ENCODE assay signal across 15 cellular contexts in the genomic region with DNA sequence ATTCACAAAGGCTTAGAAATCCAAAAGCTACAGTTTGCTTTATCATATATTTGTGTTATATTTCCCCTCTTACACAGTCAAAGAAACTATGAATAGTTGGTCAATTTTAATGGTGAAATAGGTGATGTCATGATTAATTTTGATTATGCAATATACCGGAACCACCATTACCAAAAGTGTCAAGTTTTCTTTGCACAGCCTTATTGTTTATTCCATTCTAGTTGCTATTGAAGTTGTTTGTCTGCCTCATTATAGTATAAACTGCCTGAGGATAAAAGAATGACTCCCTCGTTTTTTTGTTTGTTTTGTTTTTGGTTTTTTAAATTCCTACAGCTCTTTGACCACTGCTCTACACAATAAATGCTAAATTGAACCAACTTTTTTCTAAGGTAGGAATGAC.
"Had no signal": no experiment of that assay in that cellular context is flagged by ENCODE, and none has a peak within 500 bp of the region (broad histone marks: within the 10 kb centered on the region; RNA-seq: fewer than 3 reads in every experiment).

No MANE protein-coding gene starts in this region.

- H3K4me3 ChIP-seq: colonic mucosa, heart right ventricle, neural progenitor cell, right atrium auricular region, skin epidermis, transverse colon, uterus had no signal

- DNase-seq: activated CD4-positive, alpha-beta memory T cell treated with anti-CD3 and anti-CD28 coated beads for 36 hours; activated CD4-positive, alpha-beta T cell treated with anti-CD3 and anti-CD28 coated beads for 4 hours; activated naive CD8-positive, alpha-beta T cell treated with anti-CD3 and anti-CD28 coated beads for 36 hours; amygdala; colonic mucosa; heart right ventricle; kidney glomerular epithelial cell; naive thymus-derived CD4-positive, alpha-beta T cell; transverse colon; uterus had no signal

- H3K27me3 ChIP-seq: colonic mucosa, heart right ventricle, neural progenitor cell, right atrium auricular region, transverse colon, uterus had no signal

- H3K36me3 ChIP-seq: colonic mucosa, heart right ventricle, neural progenitor cell, right atrium auricular region, transverse colon, uterus had no signal

- ATAC-seq: esophagus mucosa; heart right ventricle; naive thymus-derived CD4-positive, alpha-beta T cell; WTC11 had no signal
